In the genomic region with DNA sequence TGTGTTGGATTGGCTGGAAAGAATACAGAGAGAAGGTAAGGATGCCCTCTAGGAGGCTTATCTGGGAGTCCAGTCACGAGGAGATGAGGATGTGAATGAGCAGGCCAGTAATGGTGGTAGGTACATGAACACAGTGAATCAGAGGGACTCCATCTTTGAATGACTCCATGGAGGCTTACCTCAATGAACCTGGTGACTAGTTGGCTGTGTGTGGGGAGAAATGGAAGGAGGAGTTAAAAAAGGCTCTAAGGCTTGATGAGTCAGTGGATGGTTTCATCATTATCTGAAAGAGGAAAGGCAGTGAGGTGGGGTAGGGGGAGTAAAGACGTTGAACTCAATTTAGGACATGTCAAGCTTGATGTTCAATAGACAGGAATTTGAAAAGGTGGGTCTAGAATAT, we compare ENCODE assay signal across 1 cellular context.
TF ChIP-seq lines count a peak whose summit lies in the region.

No MANE protein-coding gene starts in this region.

TF ChIP-seq in SK-N-SH, 30 proteins besides CTCF, POLR2A, EP300 and RAD21 (continued from another document):
- TF ChIP-seq, protein P1, sequence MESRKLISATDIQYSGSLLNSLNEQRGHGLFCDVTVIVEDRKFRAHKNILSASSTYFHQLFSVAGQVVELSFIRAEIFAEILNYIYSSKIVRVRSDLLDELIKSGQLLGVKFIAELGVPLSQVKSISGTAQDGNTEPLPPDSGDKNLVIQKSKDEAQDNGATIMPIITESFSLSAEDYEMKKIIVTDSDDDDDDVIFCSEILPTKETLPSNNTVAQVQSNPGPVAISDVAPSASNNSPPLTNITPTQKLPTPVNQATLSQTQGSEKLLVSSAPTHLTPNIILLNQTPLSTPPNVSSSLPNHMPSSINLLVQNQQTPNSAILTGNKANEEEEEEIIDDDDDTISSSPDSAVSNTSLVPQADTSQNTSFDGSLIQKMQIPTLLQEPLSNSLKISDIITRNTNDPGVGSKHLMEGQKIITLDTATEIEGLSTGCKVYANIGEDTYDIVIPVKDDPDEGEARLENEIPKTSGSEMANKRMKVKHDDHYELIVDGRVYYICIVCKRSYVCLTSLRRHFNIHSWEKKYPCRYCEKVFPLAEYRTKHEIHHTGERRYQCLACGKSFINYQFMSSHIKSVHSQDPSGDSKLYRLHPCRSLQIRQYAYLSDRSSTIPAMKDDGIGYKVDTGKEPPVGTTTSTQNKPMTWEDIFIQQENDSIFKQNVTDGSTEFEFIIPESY (IDR thresholded peaks at IDR 0.05; ENCODE audit: borderline replicate concordance, low read depth): no peak
- TF ChIP-seq CHD2 (IDR thresholded peaks at IDR 0.05; ENCODE audit: low read length, partially characterized antibody): no peak
- TF ChIP-seq, protein P2, sequence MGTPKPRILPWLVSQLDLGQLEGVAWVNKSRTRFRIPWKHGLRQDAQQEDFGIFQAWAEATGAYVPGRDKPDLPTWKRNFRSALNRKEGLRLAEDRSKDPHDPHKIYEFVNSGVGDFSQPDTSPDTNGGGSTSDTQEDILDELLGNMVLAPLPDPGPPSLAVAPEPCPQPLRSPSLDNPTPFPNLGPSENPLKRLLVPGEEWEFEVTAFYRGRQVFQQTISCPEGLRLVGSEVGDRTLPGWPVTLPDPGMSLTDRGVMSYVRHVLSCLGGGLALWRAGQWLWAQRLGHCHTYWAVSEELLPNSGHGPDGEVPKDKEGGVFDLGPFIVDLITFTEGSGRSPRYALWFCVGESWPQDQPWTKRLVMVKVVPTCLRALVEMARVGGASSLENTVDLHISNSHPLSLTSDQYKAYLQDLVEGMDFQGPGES (IDR thresholded peaks at IDR 0.05; ENCODE audit: low read depth, low read length): no peak
